Comparison of ENCODE assay signal across 12 cellular contexts in the genomic region with DNA sequence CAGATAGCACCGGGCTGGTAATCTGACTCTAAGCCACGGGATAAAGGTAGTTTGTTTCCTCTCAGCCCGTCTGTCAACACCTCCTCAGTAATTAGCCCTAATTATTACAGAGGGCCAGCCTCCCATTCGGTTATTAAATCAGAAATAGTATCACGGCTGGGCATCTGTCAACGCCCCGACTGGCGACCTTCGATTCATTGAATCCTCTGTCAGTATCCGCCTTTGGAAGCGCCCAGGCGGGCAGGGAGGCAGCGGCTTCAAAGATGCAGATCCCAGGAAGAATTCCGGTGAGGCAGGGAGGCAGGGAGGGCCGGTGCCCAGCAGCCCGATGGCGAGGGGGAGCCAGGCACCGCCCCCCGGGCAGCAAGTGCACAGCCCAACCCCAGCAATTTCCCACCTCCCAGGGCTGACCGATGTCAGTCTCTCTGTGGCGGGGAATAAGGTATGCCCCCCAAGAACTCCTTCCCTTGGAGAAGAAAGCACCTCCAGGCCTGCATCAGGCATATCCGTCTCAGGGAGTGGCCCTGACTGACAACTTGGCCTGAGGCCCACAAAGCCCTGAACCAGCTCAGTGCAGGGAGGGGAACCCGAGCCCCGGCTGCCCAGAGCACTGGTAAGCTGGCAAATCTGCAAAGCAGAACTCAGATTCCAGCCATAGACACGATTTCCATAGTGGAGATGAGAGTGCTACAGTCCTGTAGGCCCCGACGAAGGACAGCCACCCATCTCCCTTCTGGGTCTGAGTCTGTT. TPM values are rescaled to one million over a fixed set of nuclear protein-coding genes. Genes with fewer than 3 reads are reported as not detected.
A peak's percentile ranks its signal among the peaks of the same experiment; 100 is the strongest.
DNase-seq lines count a peak whose midpoint lies in the region; ATAC-seq and TF ChIP-seq lines count a peak whose summit lies in the region.
"Had no signal": no experiment of that assay in that cellular context is flagged by ENCODE, and none has a peak within 500 bp of the region (broad histone marks: within the 10 kb centered on the region; RNA-seq: fewer than 3 reads in every experiment).

No MANE protein-coding gene starts in this region.

- WGBS in hepatocyte (ENCODE audit: low lambda C conversion rate, missing lambda C conversion rate), result 78% methylated on average over 27 of the region's 27 CpGs

- no peak overlapping the region for H3K4me2 ChIP-seq in hepatocyte
- H3K4me2 ChIP-seq: GM23338 had no signal

- H3K9me2 ChIP-seq in hepatocyte (replicated peaks; ENCODE audit: insufficient read depth), result no peaks in the 10 kb centered on the region

- intact Hi-C loops in tibial artery (cut with DNase I; ENCODE audit: low total_unique reads), result no loop called here

- H3K79me2 ChIP-seq in hepatocyte, result peaks cover 17% of the 10 kb centered on the region

- H3K27ac ChIP-seq in hepatocyte (no peak overlapping the region), tibial artery (peak overlapping the region; percentile 47 to 52)

- H3K36me3 ChIP-seq in hepatocyte (replicated peaks; ENCODE audit: insufficient read depth, low read depth), result no peaks in the 10 kb centered on the region
- H3K36me3 ChIP-seq in tibial artery, result peaks cover 0 to 6% (median 5%) of the 10 kb centered on the region in 3 donors
- H3K36me3 ChIP-seq: pancreas had no signal

- no peaks in the 10 kb centered on the region for H4K20me1 ChIP-seq in hepatocyte (ENCODE audit: insufficient read depth, poor library complexity, severe bottlenecking)

- TF ChIP-seq CTCF in hepatocyte (IDR thresholded peaks at IDR 0.05; ENCODE audit: poor library complexity) (no peak), tibial artery (IDR thresholded peaks at IDR 0.05) (no peak)

- H3K27me3 ChIP-seq in hepatocyte (no peaks in the 10 kb centered on the region), tibial artery (no peaks in the 10 kb centered on the region)
- H3K27me3 ChIP-seq: pancreas had no signal

- ATAC-seq in HG03432 (IDR thresholded peaks at IDR 0.05; ENCODE audit: unreplicated experiment), result no peak

- no peak overlapping the region for H3K4me3 ChIP-seq in hepatocyte
- no peak overlapping the region for H3K4me3 ChIP-seq in tibial artery
- H3K4me3 ChIP-seq: GM23338, pancreas had no signal

- H2AFZ ChIP-seq in hepatocyte, result no peak overlapping the region
- H2AFZ ChIP-seq: GM23338 had no signal

- H3K9me3 ChIP-seq in hepatocyte (ENCODE audit: low read depth), result no peaks in the 10 kb centered on the region
- H3K9me3 ChIP-seq in tibial artery, result no peaks in the 10 kb centered on the region
- H3K9me3 ChIP-seq: Caco-2, pancreas had no signal

- H3K4me1 ChIP-seq in hepatocyte (ENCODE audit: insufficient read depth) (peaks cover 4% of the 10 kb centered on the region), tibial artery (peaks cover 7 to 24% (median 21%) of the 10 kb centered on the region in 4 donors)
- H3K4me1 ChIP-seq: pancreas had no signal

- DNase-seq in NCI-H1105 treated with DMSO at 0.1 percent for 48 hours (lab: John Stamatoyannopoulos, UW) (peak; percentile 55), NCI-H82 (lab: John Stamatoyannopoulos, UW) (peak; percentile 95), hepatocyte (ENCODE audit: low spot score) (peak; percentile 5), tibial artery (no peak), foreskin melanocyte (no peak)
- no peak for DNase-seq in effector CD4-positive, alpha-beta T cell
- DNase-seq: Caco-2, mesendoderm, NCI-H2029 treated with DMSO at 0.1 percent for 48 hours had no signal

RNA-seq across cellular contexts. Expression of gene GNB1L, which starts 11.4 kb away (rescaled TPM):
- 2.6 and 4.1 TPM in 2 replicates for total RNA-seq in hepatocyte
- 8.5 TPM in 2 replicates for polyA plus RNA-seq in hepatocyte

RNA-seq across cellular contexts. Expression of gene RTL10, which starts 11.4 kb away (rescaled TPM):
- total RNA-seq in hepatocyte, result 12.3 and 15.9 TPM in 2 replicates
- 12.9 and 13.0 TPM in 2 replicates for polyA plus RNA-seq in hepatocyte

Comparison
In these comparisons a context has a peak if more than half of its experiments do, and no peak if none do; other contexts are left out.
1. DNase-seq: peak in NCI-H1105 treated with DMSO at 0.1 percent for 48 hours (single experiment), NCI-H82 (single experiment) and hepatocyte (single experiment); none in tibial artery (0 of 2), effector CD4-positive, alpha-beta T cell (single experiment) and foreskin melanocyte (single experiment).